ENCODE assay signal across 9 cellular contexts in genomic region chr14:79278286-79278797, GRCh38.
DNase-seq lines count a peak whose midpoint lies in the region; ATAC-seq and TF ChIP-seq lines count a peak whose summit lies in the region.
"Had no signal": no experiment of that assay in that cellular context is flagged by ENCODE, and none has a peak within 500 bp of the region (broad histone marks: within the 10 kb centered on the region; RNA-seq: fewer than 3 reads in every experiment).

No MANE protein-coding gene starts in this region.

- H3K27ac Mint-ChIP-seq in osteocyte (ENCODE audit: unreplicated experiment), result no peak overlapping the region
- H3K27ac Mint-ChIP-seq in activated T-helper 17 cell treated with anti-CD3 and anti-CD28 coated beads, Interleukin-2, amount 50 U/mL, for 72 hours, result no peak overlapping the region
- H3K27ac Mint-ChIP-seq: naive B cell had no signal

- H3K27me3 Mint-ChIP-seq in osteocyte (ENCODE audit: unreplicated experiment), result peaks cover 37% of the 10 kb centered on the region
- H3K27me3 Mint-ChIP-seq in activated T-helper 17 cell treated with anti-CD3 and anti-CD28 coated beads, Interleukin-2, amount 50 U/mL, for 72 hours, result peaks cover 37% of the 10 kb centered on the region

- no peak for TF ChIP-seq POLR2A in gastroesophageal sphincter (IDR thresholded peaks at IDR 0.05)

- H3K36me3 Mint-ChIP-seq in osteocyte (ENCODE audit: unreplicated experiment), result no peaks in the 10 kb centered on the region
- no peaks in the 10 kb centered on the region for H3K36me3 Mint-ChIP-seq in activated T-helper 17 cell treated with anti-CD3 and anti-CD28 coated beads, Interleukin-2, amount 50 U/mL, for 72 hours (ENCODE audit: low read depth)

- POLR2A ChIA-PET in AG04450 (lab: Yijun Ruan, JAX), result no interaction called here

- CTCF ChIA-PET in AG04450 (lab: Charles Lee), result no interaction called here

- H3K9me3 ChIP-seq in AG04450 (ENCODE audit: control insufficient read depth, insufficient read depth, low read length) (no peaks in the 10 kb centered on the region; the same call in 1 of the 2 replicates), gastroesophageal sphincter (no peaks in the 10 kb centered on the region)

- no peaks in the 10 kb centered on the region for H3K36me3 ChIP-seq in gastroesophageal sphincter

- no peak for TF ChIP-seq CTCF in AG04450 (IDR thresholded peaks at IDR 0.05; ENCODE audit: low read depth, low read length)
- TF ChIP-seq CTCF in gastroesophageal sphincter (IDR thresholded peaks at IDR 0.05), result no peak
- no peak for TF ChIP-seq CTCF in osteocyte (IDR thresholded peaks at IDR 0.05)

- peaks cover 0 to 30% (median 9%) of the 10 kb centered on the region in 3 donors for H3K4me1 ChIP-seq in gastroesophageal sphincter

- H3K4me3 Mint-ChIP-seq in osteocyte (ENCODE audit: unreplicated experiment), result peak overlapping the region; percentile 97
- no peak overlapping the region for H3K4me3 Mint-ChIP-seq in activated T-helper 17 cell treated with anti-CD3 and anti-CD28 coated beads, Interleukin-2, amount 50 U/mL, for 72 hours
- H3K4me3 Mint-ChIP-seq: naive B cell had no signal

- no peak for TF ChIP-seq EP300 in gastroesophageal sphincter (IDR thresholded peaks at IDR 0.05)

- H3K4me3 ChIP-seq in AG04450 (ENCODE audit: low read depth, low read length), result peak overlapping the region; percentile 69
- peak overlapping the region; percentile 60 to 70 for H3K4me3 ChIP-seq in gastroesophageal sphincter

- H3K4me1 Mint-ChIP-seq in osteocyte (ENCODE audit: unreplicated experiment), result peaks cover 45% of the 10 kb centered on the region
- no peaks in the 10 kb centered on the region for H3K4me1 Mint-ChIP-seq in activated T-helper 17 cell treated with anti-CD3 and anti-CD28 coated beads, Interleukin-2, amount 50 U/mL, for 72 hours

- H3K27ac ChIP-seq in AG04450 (ENCODE audit: low read depth, low read length) (no peak overlapping the region), gastroesophageal sphincter (peak overlapping the region in 3 of 4 donors; percentile 71 to 77 (median 76))

- 55 to 71% methylated on average over 4 to 10 of the region's 18 CpGs for WGBS in gastroesophageal sphincter (ENCODE audit: low coverage in 1 of 2), 2 donors

- DNase-seq in AG04450 (ENCODE audit: low read depth, low spot score) (no peak), osteocyte (ENCODE audit: extremely low spot score, unreplicated experiment) (no peak), dedifferentiated amniotic fluid mesenchymal stem cell (ENCODE audit: extremely low spot score) (no peak), Kasumi-1 (lab: John Stamatoyannopoulos, UW) (no peak)
- no peak for DNase-seq in activated CD8-positive, alpha-beta memory T cell treated with anti-CD3 and anti-CD28 coated beads, Interleukin-2, amount 50 U/mL, for 48 hours
- DNase-seq: naive B cell had no signal

- H3K9me3 Mint-ChIP-seq in osteocyte (ENCODE audit: unreplicated experiment), result no peaks in the 10 kb centered on the region
- H3K9me3 Mint-ChIP-seq in activated T-helper 17 cell treated with anti-CD3 and anti-CD28 coated beads, Interleukin-2, amount 50 U/mL, for 72 hours, result peaks cover 4% of the 10 kb centered on the region

- H3K27me3 ChIP-seq in AG04450 (ENCODE audit: control insufficient read depth, insufficient read depth, low read length) (peaks cover 28% of the 10 kb centered on the region), gastroesophageal sphincter (no peaks in the 10 kb centered on the region)

- ATAC-seq in SK-N-SH treated with all-trans-retinoic acid at 6 μM for 48 hours, result peak; percentile 9
- no peak for ATAC-seq in gastroesophageal sphincter
- ATAC-seq in activated T-helper 17 cell treated with anti-CD3 and anti-CD28 coated beads, Interleukin-2, amount 50 U/mL, for 72 hours (replicated peaks), result no peak

TF ChIP-seq in SK-N-SH treated with all-trans-retinoic acid at 6 μM for 48 hours, 23 proteins besides CTCF, POLR2A, EP300 and RAD21:
- no peak for TF ChIP-seq CSRNP3 (CRISPR knock-in tag; IDR thresholded peaks at IDR 0.05)
- no peak for TF ChIP-seq CREB5 (CRISPR knock-in tag; IDR thresholded peaks at IDR 0.05; ENCODE audit: low read depth)
- TF ChIP-seq OSR1 (CRISPR knock-in tag; IDR thresholded peaks at IDR 0.05), result no peak
- no peak for TF ChIP-seq ISL1 (CRISPR knock-in tag; IDR thresholded peaks at IDR 0.05)
- TF ChIP-seq ZC3H10 (CRISPR knock-in tag; IDR thresholded peaks at IDR 0.05), result no peak
- no peak for TF ChIP-seq TCF4 (CRISPR knock-in tag; IDR thresholded peaks at IDR 0.05; ENCODE audit: borderline replicate concordance)
- TF ChIP-seq, protein P1, sequence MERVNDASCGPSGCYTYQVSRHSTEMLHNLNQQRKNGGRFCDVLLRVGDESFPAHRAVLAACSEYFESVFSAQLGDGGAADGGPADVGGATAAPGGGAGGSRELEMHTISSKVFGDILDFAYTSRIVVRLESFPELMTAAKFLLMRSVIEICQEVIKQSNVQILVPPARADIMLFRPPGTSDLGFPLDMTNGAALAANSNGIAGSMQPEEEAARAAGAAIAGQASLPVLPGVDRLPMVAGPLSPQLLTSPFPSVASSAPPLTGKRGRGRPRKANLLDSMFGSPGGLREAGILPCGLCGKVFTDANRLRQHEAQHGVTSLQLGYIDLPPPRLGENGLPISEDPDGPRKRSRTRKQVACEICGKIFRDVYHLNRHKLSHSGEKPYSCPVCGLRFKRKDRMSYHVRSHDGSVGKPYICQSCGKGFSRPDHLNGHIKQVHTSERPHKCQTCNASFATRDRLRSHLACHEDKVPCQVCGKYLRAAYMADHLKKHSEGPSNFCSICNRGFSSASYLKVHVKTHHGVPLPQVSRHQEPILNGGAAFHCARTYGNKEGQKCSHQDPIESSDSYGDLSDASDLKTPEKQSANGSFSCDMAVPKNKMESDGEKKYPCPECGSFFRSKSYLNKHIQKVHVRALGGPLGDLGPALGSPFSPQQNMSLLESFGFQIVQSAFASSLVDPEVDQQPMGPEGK (CRISPR knock-in tag; IDR thresholded peaks at IDR 0.05; ENCODE audit: borderline replicate concordance), result no peak
- TF ChIP-seq SNAI2 (CRISPR knock-in tag; IDR thresholded peaks at IDR 0.05), result no peak
- TF ChIP-seq ESRRG (CRISPR knock-in tag; IDR thresholded peaks at IDR 0.05), result no peak
- TF ChIP-seq ZFP30 (CRISPR knock-in tag; IDR thresholded peaks at IDR 0.05), result no peak
- no peak for TF ChIP-seq RARB (CRISPR knock-in tag; IDR thresholded peaks at IDR 0.05)
